In the genomic region with DNA sequence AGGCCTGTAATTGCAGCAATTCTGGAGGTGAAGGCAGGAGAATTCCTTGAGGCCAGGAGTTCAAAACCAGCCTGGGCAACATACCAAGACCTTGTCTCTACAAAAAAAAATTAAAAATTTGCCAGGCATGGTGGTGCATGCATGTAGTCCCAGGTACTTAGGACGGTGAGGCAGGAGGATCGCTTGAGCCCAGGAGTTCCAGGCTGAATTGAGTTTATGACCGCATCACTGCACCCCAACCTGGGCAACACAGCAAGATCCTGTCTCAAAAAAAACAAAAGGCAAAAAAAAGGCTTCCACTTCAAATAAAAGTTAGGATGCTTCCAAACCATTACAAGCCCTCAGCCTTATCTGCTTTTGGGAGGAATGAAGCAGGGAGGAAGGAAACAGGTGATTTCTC, we compare ENCODE assay signal across 39 cellular contexts.
"Had no signal": no experiment of that assay in that cellular context is flagged by ENCODE, and none has a peak within 500 bp of the region (broad histone marks: within the 10 kb centered on the region; RNA-seq: fewer than 3 reads in every experiment).

No MANE protein-coding gene starts in this region.

- H3K4me1 ChIP-seq: ascending aorta had no signal

- DNase-seq: activated CD4-positive, alpha-beta memory T cell treated with anti-CD3 and anti-CD28 coated beads, Interleukin-2, amount 10 ng/mL, durations not matched to agents 7 days and 5 days; activated CD4-positive, alpha-beta T cell treated with anti-CD3 and anti-CD28 coated beads for 1 hour; activated CD4-positive, alpha-beta T cell treated with anti-CD3 and anti-CD28 coated beads for 36 hours; activated CD4-positive, alpha-beta T cell treated with anti-CD3 and anti-CD28 coated beads for 48 hours; activated CD4-positive, alpha-beta T cell treated with anti-CD3 and anti-CD28 coated beads, Interleukin-2, amount 10 ng/mL, durations not matched to agents 7 days and 5 days; activated CD4-positive, alpha-beta T cell treated with anti-CD3 and anti-CD28 coated beads, Interleukin-2, amount 50 U/mL, for 48 hours; activated CD4-positive, CD25-positive, alpha-beta regulatory T cell; activated CD8-positive, alpha-beta memory T cell treated with anti-CD3 and anti-CD28 coated beads for 24 hours; activated CD8-positive, alpha-beta memory T cell treated with anti-CD3 and anti-CD28 coated beads, Interleukin-2, amount 10 ng/mL, durations not matched to agents 7 days and 5 days; activated CD8-positive, alpha-beta memory T cell treated with anti-CD3 and anti-CD28 coated beads, Interleukin-2, amount 50 U/mL, for 48 hours; activated CD8-positive, alpha-beta T cell treated with anti-CD3 and anti-CD28 coated beads, Interleukin-2, amount 10 ng/mL, durations not matched to agents 7 days and 5 days; activated effector memory CD4-positive, alpha-beta T cell treated with Interleukin-2 at 50 U/mL for 16 hours; activated gamma-delta T cell; activated naive CD4-positive, alpha-beta T cell treated with anti-CD3 and anti-CD28 coated beads, Interleukin-2, amount 10 ng/mL, durations not matched to agents 7 days and 5 days; activated naive CD4-positive, alpha-beta T cell treated with Interleukin-2 at 50 U/mL for 16 hours; activated naive CD8-positive, alpha-beta T cell treated with anti-CD3 and anti-CD28 coated beads, Interleukin-2, amount 10 ng/mL, durations not matched to agents 7 days and 5 days; activated naive CD8-positive, alpha-beta T cell treated with anti-CD3 and anti-CD28 coated beads, Interleukin-2, amount 50 U/mL, for 24 hours; activated T-cell treated with anti-CD3 and anti-CD28 coated beads, Interleukin-2, amount 50 U/mL, for 24 hours; activated T-cell treated with anti-CD3 and anti-CD28 coated beads, Interleukin-2, amount 50 U/mL, for 48 hours; amygdala; anterior cingulate cortex; caudate nucleus; cerebellar nuclear complex; T-helper 1 cell; T-helper 2 cell; T-helper 9 cell had no signal

- H3K4me1 Mint-ChIP-seq: central memory CD8-positive, alpha-beta T cell had no signal

- H3K4me3 ChIP-seq: ascending aorta, cardiac muscle cell had no signal

- FAIRE-seq: bronchial epithelial cell, TTC549 had no signal

- H3K4me3 Mint-ChIP-seq: activated CD4-positive, alpha-beta memory T cell treated with anti-CD3 and anti-CD28 coated beads, Interleukin-2, amount 10 ng/mL, durations not matched to agents 7 days and 5 days; activated CD4-positive, alpha-beta T cell treated with anti-CD3 and anti-CD28 coated beads for 36 hours; activated CD4-positive, alpha-beta T cell treated with anti-CD3 and anti-CD28 coated beads, Interleukin-2, amount 10 ng/mL, durations not matched to agents 7 days and 5 days; activated CD8-positive, alpha-beta memory T cell treated with anti-CD3 and anti-CD28 coated beads, Interleukin-2, amount 10 ng/mL, durations not matched to agents 7 days and 5 days; activated CD8-positive, alpha-beta T cell treated with anti-CD3 and anti-CD28 coated beads, Interleukin-2, amount 10 ng/mL, durations not matched to agents 7 days and 5 days; activated naive CD4-positive, alpha-beta T cell treated with anti-CD3 and anti-CD28 coated beads, Interleukin-2, amount 10 ng/mL, durations not matched to agents 7 days and 5 days; activated naive CD4-positive, alpha-beta T cell treated with anti-CD3 and anti-CD28 coated beads, Interleukin-2, amount 50 U/mL, for 24 hours; activated naive CD8-positive, alpha-beta T cell; activated naive CD8-positive, alpha-beta T cell treated with anti-CD3 and anti-CD28 coated beads, Interleukin-2, amount 10 ng/mL, durations not matched to agents 7 days and 5 days; activated naive CD8-positive, alpha-beta T cell treated with anti-CD3 and anti-CD28 coated beads, Interleukin-2, amount 50 U/mL, for 24 hours; activated T-cell treated with anti-CD3 and anti-CD28 coated beads, Interleukin-2, amount 50 U/mL, for 24 hours; brain; central memory CD8-positive, alpha-beta T cell; T-helper 1 cell treated with Interleukin-12 subunit alpha and Interleukin-12 subunit beta and Interleukin-4 antibody, amounts not matched to agents 30 μg/mL and 1 μg/mL, for 36 hours; T-helper 2 cell treated with Interferon-gamma antibody and Interleukin-4, amounts not matched to agents 5 μg/mL and 100 μg/mL, for 36 hours had no signal

- H3K27me3 ChIP-seq: ascending aorta, cardiac muscle cell had no signal

- H3K27me3 Mint-ChIP-seq: activated CD4-positive, alpha-beta memory T cell treated with anti-CD3 and anti-CD28 coated beads, Interleukin-2, amount 10 ng/mL, durations not matched to agents 7 days and 5 days; activated CD4-positive, alpha-beta T cell treated with anti-CD3 and anti-CD28 coated beads for 36 hours; activated CD4-positive, alpha-beta T cell treated with anti-CD3 and anti-CD28 coated beads, Interleukin-2, amount 10 ng/mL, durations not matched to agents 7 days and 5 days; activated CD8-positive, alpha-beta memory T cell treated with anti-CD3 and anti-CD28 coated beads, Interleukin-2, amount 10 ng/mL, durations not matched to agents 7 days and 5 days; activated naive CD4-positive, alpha-beta T cell treated with anti-CD3 and anti-CD28 coated beads, Interleukin-2, amount 10 ng/mL, durations not matched to agents 7 days and 5 days; activated naive CD4-positive, alpha-beta T cell treated with anti-CD3 and anti-CD28 coated beads, Interleukin-2, amount 50 U/mL, for 24 hours; activated naive CD8-positive, alpha-beta T cell; activated naive CD8-positive, alpha-beta T cell treated with anti-CD3 and anti-CD28 coated beads, Interleukin-2, amount 10 ng/mL, durations not matched to agents 7 days and 5 days; activated naive CD8-positive, alpha-beta T cell treated with anti-CD3 and anti-CD28 coated beads, Interleukin-2, amount 50 U/mL, for 24 hours; activated T-cell treated with anti-CD3 and anti-CD28 coated beads, Interleukin-2, amount 50 U/mL, for 24 hours; central memory CD8-positive, alpha-beta T cell had no signal

- ATAC-seq: activated CD4-positive, alpha-beta T cell treated with anti-CD3 and anti-CD28 coated beads for 36 hours; activated CD4-positive, CD25-positive, alpha-beta regulatory T cell treated with anti-CD3 and anti-CD28 coated beads, Interleukin-2, amount 50 U/mL, for 24 hours; activated CD8-positive, alpha-beta memory T cell treated with anti-CD3 and anti-CD28 coated beads, Interleukin-2, amount 10 ng/mL, durations not matched to agents 7 days and 5 days; activated CD8-positive, alpha-beta T cell treated with anti-CD3 and anti-CD28 coated beads, Interleukin-2, amount 10 ng/mL, durations not matched to agents 7 days and 5 days; activated naive CD8-positive, alpha-beta T cell treated with anti-CD3 and anti-CD28 coated beads, Interleukin-2, amount 50 U/mL, for 24 hours had no signal

- H3K27ac Mint-ChIP-seq: activated CD4-positive, alpha-beta memory T cell treated with anti-CD3 and anti-CD28 coated beads, Interleukin-2, amount 10 ng/mL, durations not matched to agents 7 days and 5 days; activated CD4-positive, alpha-beta T cell treated with anti-CD3 and anti-CD28 coated beads for 36 hours; activated CD4-positive, alpha-beta T cell treated with anti-CD3 and anti-CD28 coated beads, Interleukin-2, amount 10 ng/mL, durations not matched to agents 7 days and 5 days; activated CD8-positive, alpha-beta memory T cell treated with anti-CD3 and anti-CD28 coated beads, Interleukin-2, amount 10 ng/mL, durations not matched to agents 7 days and 5 days; activated CD8-positive, alpha-beta T cell treated with anti-CD3 and anti-CD28 coated beads, Interleukin-2, amount 10 ng/mL, durations not matched to agents 7 days and 5 days; activated naive CD4-positive, alpha-beta T cell treated with anti-CD3 and anti-CD28 coated beads, Interleukin-2, amount 10 ng/mL, durations not matched to agents 7 days and 5 days; activated naive CD4-positive, alpha-beta T cell treated with anti-CD3 and anti-CD28 coated beads, Interleukin-2, amount 50 U/mL, for 24 hours; activated naive CD8-positive, alpha-beta T cell; activated naive CD8-positive, alpha-beta T cell treated with anti-CD3 and anti-CD28 coated beads, Interleukin-2, amount 10 ng/mL, durations not matched to agents 7 days and 5 days; activated naive CD8-positive, alpha-beta T cell treated with anti-CD3 and anti-CD28 coated beads, Interleukin-2, amount 50 U/mL, for 24 hours; activated T-cell treated with anti-CD3 and anti-CD28 coated beads, Interleukin-2, amount 50 U/mL, for 24 hours; activated T-helper 2 cell treated with anti-CD3 and anti-CD28 coated beads, Interferon-gamma antibody, Interleukin-2, Interleukin-4, amounts not matched to agents 10 μg/mL and 5 μg/mL and 100 μg/mL, durations not matched to agents 14 hours and 24 hours and 36 hours; brain; T-helper 1 cell treated with Interleukin-12 subunit alpha and Interleukin-12 subunit beta and Interleukin-4 antibody, amounts not matched to agents 30 μg/mL and 1 μg/mL, for 36 hours; T-helper 2 cell treated with Interferon-gamma antibody and Interleukin-4, amounts not matched to agents 5 μg/mL and 100 μg/mL, for 36 hours had no signal

- H3K27ac ChIP-seq: ascending aorta, cardiac muscle cell, VCaP had no signal
